In the genomic region with DNA sequence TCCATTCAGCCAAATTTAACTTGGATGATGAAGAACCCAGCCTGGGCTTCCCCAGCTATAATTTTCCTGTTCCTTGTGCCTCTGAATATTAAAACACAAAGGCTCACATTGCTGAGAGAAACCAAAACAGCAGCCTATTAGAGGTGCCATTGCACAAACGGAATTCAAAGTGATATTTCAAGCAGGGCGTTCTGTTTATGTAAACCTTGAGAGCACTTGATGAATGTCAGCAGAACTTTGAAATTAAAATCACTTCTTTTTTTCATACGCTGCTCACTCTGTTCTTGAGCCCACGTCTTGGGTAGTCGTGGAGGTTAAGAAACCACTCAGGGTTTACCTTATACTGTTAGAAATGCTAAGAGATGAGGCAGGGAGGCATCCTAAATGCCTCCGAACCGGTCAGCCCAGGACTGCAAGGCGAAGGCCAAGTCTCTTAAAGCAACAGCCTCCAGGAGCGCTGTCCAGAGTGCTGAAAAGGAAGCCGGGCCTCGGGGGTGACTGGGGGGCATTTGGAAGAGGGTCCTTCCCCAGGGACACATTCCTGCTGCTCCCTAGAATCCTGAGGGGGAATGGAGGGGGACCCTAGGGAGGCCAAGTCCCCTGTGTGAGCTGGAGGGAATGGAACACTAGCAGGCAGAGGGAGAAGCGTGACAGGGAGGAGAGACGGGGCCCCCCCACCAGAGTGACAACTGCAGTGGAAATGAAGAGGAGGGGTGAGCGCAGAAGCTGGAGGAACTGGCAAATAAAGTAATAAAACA, we compare ENCODE assay signal across 8 cellular contexts.
DNase-seq lines count a peak whose midpoint lies in the region; ATAC-seq, FAIRE-seq and TF ChIP-seq lines count a peak whose summit lies in the region.

No MANE protein-coding gene starts in this region.

- no peaks in the 10 kb centered on the region for H3K36me3 ChIP-seq in left lung
- H3K36me3 ChIP-seq in aorta (ENCODE audit: control insufficient read depth in 1 of 2, insufficient read depth in 2 of 2, low read length in 1 of 2) = no peaks in the 10 kb centered on the region

- H3K27me3 ChIP-seq in left lung (peaks cover 0 to 29% of the 10 kb centered on the region in 2 donors), aorta (ENCODE audit: control insufficient read depth in 1 of 2, insufficient read depth in 2 of 2, low read length in 1 of 2) (no peaks in the 10 kb centered on the region)

- FAIRE-seq in RCC 7860 (lab: Jason Lieb, UNC) = no peak

- H3K9me3 ChIP-seq in left lung = no peaks in the 10 kb centered on the region
- H3K9me3 ChIP-seq in aorta (ENCODE audit: control insufficient read depth, low read length) = peaks cover 4% of the 10 kb centered on the region

- no peak overlapping the region for H3K27ac ChIP-seq in left lung
- H3K27ac ChIP-seq in aorta (ENCODE audit: low read depth in 1 of 2, low read length in 2 of 2) = no peak overlapping the region

- WGBS in aorta, 2 donors = 21 to 23% methylated on average over 14 of the region's 14 CpGs

- H3K4me1 ChIP-seq in left lung (no peaks in the 10 kb centered on the region), aorta (ENCODE audit: control insufficient read depth in 1 of 2, insufficient read depth in 2 of 2, low read length in 2 of 2) (no peaks in the 10 kb centered on the region)

- DNase-seq in COLO829 (ENCODE audit: low spot score) = peak; percentile 17
- peak; percentile 29 for DNase-seq in LHCN-M2 (ENCODE audit: low read depth)
- DNase-seq in astrocyte of the cerebellum (ENCODE audit: low read depth) = peak; percentile 24
- DNase-seq in left lung = peak; percentile 50 to 63
- peak; percentile 49 to 81 for DNase-seq in aorta
- no peak for DNase-seq in NCI-H82 treated with DMSO at 0.1 percent for 48 hours (lab: John Stamatoyannopoulos, UW; ENCODE audit: unreplicated experiment)
- DNase-seq in NCI-H1694 treated with DMSO at 0.1 percent for 48 hours (lab: John Stamatoyannopoulos, UW) = no peak
- DNase-seq in RCC 7860 (ENCODE audit: low spot score) = no peak

- intact Hi-C loops in left lung (cut with DNase I) = no loop called here
- intact Hi-C loops in aorta (cut with DNase I) = no loop called here

- H3K4me3 ChIP-seq in astrocyte of the cerebellum (ENCODE audit: low read depth, low read length) (no peak overlapping the region), left lung (no peak overlapping the region), aorta (ENCODE audit: low read length in 2 of 2) (no peak overlapping the region)

- TF ChIP-seq CTCF in astrocyte of the cerebellum (IDR thresholded peaks at IDR 0.05; ENCODE audit: low read depth, low read length, missing control alignments) (no peak), left lung (IDR thresholded peaks at IDR 0.05) (no peak)

- ATAC-seq in left lung (peak; percentile 90), aorta (ENCODE audit: low FRiP score) (no peak)

- in situ Hi-C loops in astrocyte of the cerebellum (cut with HindIII; ENCODE audit: low sequenced_read_pairs) = no loop called here

Comparison
In these comparisons a context has a peak if more than half of its experiments do, and no peak if none do; other contexts are left out.
1. DNase-seq: peak in COLO829 (single experiment), LHCN-M2 (single experiment), astrocyte of the cerebellum (single experiment), left lung (2 of 2) and aorta (2 of 2); none in NCI-H82 treated with DMSO at 0.1 percent for 48 hours (single experiment), NCI-H1694 treated with DMSO at 0.1 percent for 48 hours (single experiment) and RCC 7860 (single experiment).